26 cellular contexts compared by ENCODE assay signal in genomic region chr7:107788216-107788615, GRCh38. TPM values are rescaled to one million over a fixed set of nuclear protein-coding genes. Genes with fewer than 3 reads are reported as not detected.
"Had no signal": no experiment of that assay in that cellular context is flagged by ENCODE, and none has a peak within 500 bp of the region (broad histone marks: within the 10 kb centered on the region; RNA-seq: fewer than 3 reads in every experiment).

No MANE protein-coding gene starts in this region.

- DNase-seq: activated CD4-positive, alpha-beta memory T cell treated with anti-CD3 and anti-CD28 coated beads for 36 hours; activated CD4-positive, alpha-beta T cell treated with anti-CD3 and anti-CD28 coated beads, Interleukin-2, amount 10 ng/mL, durations not matched to agents 7 days and 5 days; activated CD4-positive, CD25-positive, alpha-beta regulatory T cell; activated CD8-positive, alpha-beta memory T cell treated with anti-CD3 and anti-CD28 coated beads for 24 hours; activated gamma-delta T cell treated with Interleukin-2 at 50 U/mL for 16 hours; activated naive CD4-positive, alpha-beta T cell treated with anti-CD3 and anti-CD28 coated beads, Interleukin-2, amount 10 ng/mL, durations not matched to agents 7 days and 5 days; activated naive CD8-positive, alpha-beta T cell treated with anti-CD3 and anti-CD28 coated beads for 36 hours; activated T-cell treated with anti-CD3 and anti-CD28 coated beads, Interleukin-2, amount 50 U/mL, for 4 hours; brain microvascular endothelial cell; Karpas-422; MM.1S; NCI-H1105; NCI-H1436; NCI-H1694 treated with DMSO at 0.1 percent for 48 hours; NCI-H2029 treated with DMSO at 0.1 percent for 48 hours; NCI-H510A treated with DMSO at 0.1 percent for 48 hours; NCI-H69; NK-92 treated with Interleukin-12 subunit alpha and Interleukin-12 subunit beta, amount 100 ng/mL, for 24 hours; Peyer's patch; SHP77; T-helper 17 cell; T1000 had no signal

- H3K27ac ChIP-seq: brain microvascular endothelial cell, cardiac muscle cell, Peyer's patch, SJSA1 had no signal

- H3K27ac Mint-ChIP-seq: activated CD4-positive, alpha-beta memory T cell treated with anti-CD3 and anti-CD28 coated beads for 36 hours; activated CD4-positive, alpha-beta T cell treated with anti-CD3 and anti-CD28 coated beads, Interleukin-2, amount 10 ng/mL, durations not matched to agents 7 days and 5 days; activated naive CD4-positive, alpha-beta T cell treated with anti-CD3 and anti-CD28 coated beads, Interleukin-2, amount 10 ng/mL, durations not matched to agents 7 days and 5 days; activated naive CD8-positive, alpha-beta T cell treated with anti-CD3 and anti-CD28 coated beads for 36 hours; T-helper 17 cell had no signal

- H3K4me3 Mint-ChIP-seq: activated CD4-positive, alpha-beta memory T cell treated with anti-CD3 and anti-CD28 coated beads for 36 hours; activated CD4-positive, alpha-beta T cell treated with anti-CD3 and anti-CD28 coated beads, Interleukin-2, amount 10 ng/mL, durations not matched to agents 7 days and 5 days; activated naive CD4-positive, alpha-beta T cell treated with anti-CD3 and anti-CD28 coated beads, Interleukin-2, amount 10 ng/mL, durations not matched to agents 7 days and 5 days; activated naive CD8-positive, alpha-beta T cell treated with anti-CD3 and anti-CD28 coated beads for 36 hours; activated T-cell treated with anti-CD3 and anti-CD28 coated beads, Interleukin-2, amount 50 U/mL, for 4 hours; T-helper 17 cell had no signal

- H3K9me3 ChIP-seq: Peyer's patch, SJSA1 had no signal

- H3K27me3 ChIP-seq: cardiac muscle cell, Peyer's patch had no signal

- FAIRE-seq: TTC549 had no signal

- H3K4me1 ChIP-seq: SJSA1 had no signal

- ATAC-seq: activated T-cell treated with anti-CD3 and anti-CD28 coated beads, Interleukin-2, amount 50 U/mL, for 4 hours; SK-N-SH treated with all-trans-retinoic acid at 6 μM for 48 hours; T-helper 17 cell had no signal

- H3K4me3 ChIP-seq: cardiac muscle cell, Peyer's patch, SJSA1 had no signal

- H3K9me3 Mint-ChIP-seq: activated CD4-positive, alpha-beta memory T cell treated with anti-CD3 and anti-CD28 coated beads for 36 hours; activated CD4-positive, alpha-beta T cell treated with anti-CD3 and anti-CD28 coated beads, Interleukin-2, amount 10 ng/mL, durations not matched to agents 7 days and 5 days; activated naive CD4-positive, alpha-beta T cell treated with anti-CD3 and anti-CD28 coated beads, Interleukin-2, amount 10 ng/mL, durations not matched to agents 7 days and 5 days; activated naive CD8-positive, alpha-beta T cell treated with anti-CD3 and anti-CD28 coated beads for 36 hours; activated T-cell treated with anti-CD3 and anti-CD28 coated beads, Interleukin-2, amount 50 U/mL, for 4 hours had no signal

- H3K27me3 Mint-ChIP-seq: activated naive CD8-positive, alpha-beta T cell treated with anti-CD3 and anti-CD28 coated beads for 36 hours; T-helper 17 cell had no signal

- H3K36me3 Mint-ChIP-seq: activated CD4-positive, alpha-beta memory T cell treated with anti-CD3 and anti-CD28 coated beads for 36 hours; activated naive CD4-positive, alpha-beta T cell treated with anti-CD3 and anti-CD28 coated beads, Interleukin-2, amount 10 ng/mL, durations not matched to agents 7 days and 5 days; activated naive CD8-positive, alpha-beta T cell treated with anti-CD3 and anti-CD28 coated beads for 36 hours had no signal

- H3K36me3 ChIP-seq: brain microvascular endothelial cell, cardiac muscle cell, Peyer's patch, SJSA1 had no signal

RNA-seq across cellular contexts. Expression of gene SLC26A3, which starts 14.8 kb away (rescaled TPM):
- total RNA-seq: activated CD4-positive, alpha-beta memory T cell treated with anti-CD3 and anti-CD28 coated beads for 36 hours; activated CD4-positive, alpha-beta T cell treated with anti-CD3 and anti-CD28 coated beads, Interleukin-2, amount 10 ng/mL, durations not matched to agents 7 days and 5 days; activated naive CD8-positive, alpha-beta T cell treated with anti-CD3 and anti-CD28 coated beads for 36 hours; cardiac muscle cell; SJSA1; T-helper 17 cell had no signal
